9 cellular contexts compared by ENCODE assay signal in genomic region chr10:107914450-107915276, GRCh38.
DNase-seq lines count a peak whose midpoint lies in the region; ATAC-seq and TF ChIP-seq lines count a peak whose summit lies in the region.
"Had no signal": no experiment of that assay in that cellular context is flagged by ENCODE, and none has a peak within 500 bp of the region (broad histone marks: within the 10 kb centered on the region; RNA-seq: fewer than 3 reads in every experiment).

No MANE protein-coding gene starts in this region.

- H3K36me3 ChIP-seq in iPS-20b (ENCODE audit: insufficient read depth, low read depth, low read length) (no peaks in the 10 kb centered on the region), skeletal muscle satellite cell (ENCODE audit: insufficient read depth, low read length) (no peaks in the 10 kb centered on the region), esophagus squamous epithelium (no peaks in the 10 kb centered on the region)

- peaks cover 11% of the 10 kb centered on the region for H3K27me3 ChIP-seq in iPS-20b (ENCODE audit: insufficient read depth, low read length)
- H3K27me3 ChIP-seq in skeletal muscle satellite cell (ENCODE audit: control insufficient read depth, insufficient read depth, low read length), result peaks cover 5% of the 10 kb centered on the region
- peaks cover 0 to 27% (median 0%) of the 10 kb centered on the region in 4 donors for H3K27me3 ChIP-seq in esophagus squamous epithelium

- ATAC-seq in GM19351 (IDR thresholded peaks at IDR 0.05; ENCODE audit: unreplicated experiment), result peak; percentile 39
- ATAC-seq: activated CD8-positive, alpha-beta memory T cell treated with anti-CD3 and anti-CD28 coated beads, Interleukin-2, amount 10 ng/mL, durations not matched to agents 7 days and 5 days had no signal

- 13 to 18% methylated on average over 4 of the region's 79 CpGs for WGBS in esophagus squamous epithelium, 2 donors

- peak overlapping the region; percentile 53 for H3K4me2 ChIP-seq in skeletal muscle satellite cell (ENCODE audit: low read length)

- H3K9ac ChIP-seq in iPS-20b (ENCODE audit: low read depth, low read length) (peak overlapping the region; percentile 64), skeletal muscle satellite cell (ENCODE audit: low read depth, low read length) (no peak overlapping the region)

- H3K27ac ChIP-seq in iPS-20b (ENCODE audit: low read length), result peak overlapping the region; percentile 86
- no peak overlapping the region for H3K27ac ChIP-seq in esophagus squamous epithelium

- H3K4me1 ChIP-seq in iPS-20b (ENCODE audit: insufficient read depth, low read length) (peaks cover 44% of the 10 kb centered on the region; the same call in 1 of the 2 replicates), skeletal muscle satellite cell (ENCODE audit: control insufficient read depth, insufficient read depth, low read length) (no peaks in the 10 kb centered on the region), esophagus squamous epithelium (peaks cover 0 to 9% (median 0%) of the 10 kb centered on the region in 3 donors)

- no peaks in the 10 kb centered on the region for H3K9me3 ChIP-seq in iPS-20b (ENCODE audit: insufficient read depth, low read depth, low read length)
- H3K9me3 ChIP-seq in skeletal muscle satellite cell (replicated peaks; ENCODE audit: low read length), result no peaks in the 10 kb centered on the region
- peaks cover 0 to 4% (median under 1%) of the 10 kb centered on the region in 3 donors for H3K9me3 ChIP-seq in esophagus squamous epithelium

- DNase-seq in astrocyte of the cerebellum (ENCODE audit: low read depth), result no peak
- no peak for DNase-seq in stimulated activated CD4-positive, alpha-beta T cell treated with anti-CD3 and anti-CD28 coated beads, Interleukin-12 subunit alpha, Interleukin-12 subunit beta, amount 100 ng/mL, for 4 hours
- no peak for DNase-seq in EL
- no peak for DNase-seq in AG08396 (ENCODE audit: low spot score)
- no peak for DNase-seq in esophagus squamous epithelium (lab: John Stamatoyannopoulos, UW)
- DNase-seq: activated CD8-positive, alpha-beta memory T cell treated with anti-CD3 and anti-CD28 coated beads, Interleukin-2, amount 10 ng/mL, durations not matched to agents 7 days and 5 days had no signal

- intact Hi-C loops in esophagus squamous epithelium (cut with DNase I), result no loop called here

- peak overlapping the region; percentile 48 for H3K4me3 ChIP-seq in astrocyte of the cerebellum (ENCODE audit: low read depth, low read length)
- H3K4me3 ChIP-seq in iPS-20b (ENCODE audit: low read length), result peak overlapping the region; percentile 74
- peak overlapping the region; percentile 4 for H3K4me3 ChIP-seq in skeletal muscle satellite cell (ENCODE audit: low read length)
- peak overlapping the region in 2 of 4 donors; percentile 15 to 49 for H3K4me3 ChIP-seq in esophagus squamous epithelium

- no peak for TF ChIP-seq POLR2A in esophagus squamous epithelium (IDR thresholded peaks at IDR 0.05)

- TF ChIP-seq CTCF in astrocyte of the cerebellum (IDR thresholded peaks at IDR 0.05; ENCODE audit: low read depth, low read length, missing control alignments) (no peak), esophagus squamous epithelium (IDR thresholded peaks at IDR 0.05) (no peak)

- in situ Hi-C loops in astrocyte of the cerebellum (cut with HindIII; ENCODE audit: low sequenced_read_pairs), result no loop called here
